ENCODE assay signal across 8 cellular contexts in the genomic region with DNA sequence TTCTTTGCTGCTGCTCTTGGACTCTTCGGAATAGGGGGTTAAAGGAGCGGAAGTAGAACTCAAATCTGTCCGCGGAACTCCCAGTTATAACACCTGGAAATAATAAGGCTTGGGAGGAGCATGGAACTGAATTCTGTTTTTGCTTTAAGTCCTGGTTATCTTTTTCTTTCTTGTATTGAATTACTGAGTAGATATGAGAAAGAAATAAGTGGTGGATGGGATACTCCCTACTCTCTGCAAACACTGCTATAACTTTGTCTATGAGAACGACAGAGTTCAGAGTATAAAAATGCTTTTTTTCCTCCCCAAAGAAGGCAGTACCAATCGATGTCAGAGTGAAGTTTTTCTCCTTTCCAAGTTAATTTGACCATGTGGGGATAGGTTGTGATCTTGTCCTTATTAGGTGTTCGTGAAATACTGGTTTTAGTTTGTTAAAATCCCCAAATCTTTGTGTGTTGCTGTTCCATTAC. TPM values are rescaled to one million over a fixed set of nuclear protein-coding genes. Genes with fewer than 3 reads are reported as not detected.
DNase-seq lines count a peak whose midpoint lies in the region; TF ChIP-seq lines count a peak whose summit lies in the region.

No MANE protein-coding gene starts in this region.

- H3K4me3 ChIP-seq in suprapubic skin: peak overlapping the region; percentile 93

- no peak for TF ChIP-seq EP300 in suprapubic skin (IDR thresholded peaks at IDR 0.05)

- H3K4me1 Mint-ChIP-seq in activated CD4-positive, alpha-beta T cell treated with anti-CD3 and anti-CD28 coated beads, Interleukin-2, amount 10 ng/mL, durations not matched to agents 24 days and 14 days: peaks cover 52% of the 10 kb centered on the region
- H3K4me1 Mint-ChIP-seq in brain: peaks cover 55% of the 10 kb centered on the region

- peak; percentile 74 for DNase-seq in activated CD4-positive, alpha-beta T cell treated with anti-CD3 and anti-CD28 coated beads, Interleukin-2, amount 10 ng/mL, durations not matched to agents 24 days and 14 days
- DNase-seq in activated CD4-positive, alpha-beta T cell treated with anti-CD3 and anti-CD28 coated beads, Interleukin-2, amount 50 U/mL, for 48 hours: no peak
- peak; percentile 28 for DNase-seq in NCI-H345 treated with DMSO at 0.1 percent for 48 hours (lab: John Stamatoyannopoulos, UW; ENCODE audit: unreplicated experiment)
- peak; percentile 48 for DNase-seq in kidney glomerular epithelial cell (lab: John Stamatoyannopoulos, UW)
- DNase-seq in suprapubic skin (ENCODE audit: low spot score in 2 of 2): no peak
- DNase-seq in OCI-M2 (lab: John Stamatoyannopoulos, UW; ENCODE audit: unreplicated experiment): no peak
- DNase-seq in SHP77 (lab: John Stamatoyannopoulos, UW): no peak

- peak overlapping the region; percentile 99 for H3K27ac ChIP-seq in suprapubic skin

- no peak for TF ChIP-seq POLR2A in suprapubic skin (IDR thresholded peaks at IDR 0.05)

- peaks cover 55% of the 10 kb centered on the region for H3K4me1 ChIP-seq in suprapubic skin

- H3K27me3 ChIP-seq in suprapubic skin: no peaks in the 10 kb centered on the region

- H3K36me3 ChIP-seq in suprapubic skin: no peaks in the 10 kb centered on the region

- no peaks in the 10 kb centered on the region for H3K27me3 Mint-ChIP-seq in activated CD4-positive, alpha-beta T cell treated with anti-CD3 and anti-CD28 coated beads, Interleukin-2, amount 10 ng/mL, durations not matched to agents 24 days and 14 days
- peaks cover 10% of the 10 kb centered on the region for H3K27me3 Mint-ChIP-seq in brain

- TF ChIP-seq CTCF in brain (conservative IDR thresholded peaks at IDR 0.05) (no peak), suprapubic skin (IDR thresholded peaks at IDR 0.05) (no peak)

- H3K36me3 Mint-ChIP-seq in activated CD4-positive, alpha-beta T cell treated with anti-CD3 and anti-CD28 coated beads, Interleukin-2, amount 10 ng/mL, durations not matched to agents 24 days and 14 days (ENCODE audit: low read depth): peaks cover 19% of the 10 kb centered on the region
- peaks cover 16% of the 10 kb centered on the region for H3K36me3 Mint-ChIP-seq in brain

- peaks cover 8% of the 10 kb centered on the region for H3K9me3 Mint-ChIP-seq in activated CD4-positive, alpha-beta T cell treated with anti-CD3 and anti-CD28 coated beads, Interleukin-2, amount 10 ng/mL, durations not matched to agents 24 days and 14 days
- peaks cover 3 to 18% (median 13%) of the 10 kb centered on the region in 5 experiments for H3K9me3 Mint-ChIP-seq in brain

- peak overlapping the region; percentile 100 for H3K4me3 Mint-ChIP-seq in activated CD4-positive, alpha-beta T cell treated with anti-CD3 and anti-CD28 coated beads, Interleukin-2, amount 10 ng/mL, durations not matched to agents 24 days and 14 days
- peak overlapping the region; percentile 94 to 100 (median 95) for H3K4me3 Mint-ChIP-seq in brain

- intact Hi-C loops in activated CD4-positive, alpha-beta T cell treated with anti-CD3 and anti-CD28 coated beads, Interleukin-2, amount 10 ng/mL, durations not matched to agents 24 days and 14 days (cut with micrococcal nuclease): no loop called here

- WGBS in suprapubic skin: 2% methylated on average over 7 of the region's 7 CpGs

- H3K9me3 ChIP-seq in suprapubic skin: peaks cover 1% of the 10 kb centered on the region

- peak overlapping the region; percentile 99 for H3K27ac Mint-ChIP-seq in activated CD4-positive, alpha-beta T cell treated with anti-CD3 and anti-CD28 coated beads, Interleukin-2, amount 10 ng/mL, durations not matched to agents 24 days and 14 days
- peak overlapping the region; percentile 86 to 100 (median 97) for H3K27ac Mint-ChIP-seq in brain

RNA-seq across cellular contexts. Expression of gene RIC1, which starts 1.2 kb away (rescaled TPM):
- 20.2 and 20.4 TPM in 2 replicates for total RNA-seq in activated CD4-positive, alpha-beta T cell treated with anti-CD3 and anti-CD28 coated beads, Interleukin-2, amount 10 ng/mL, durations not matched to agents 24 days and 14 days
- polyA plus RNA-seq in brain (ENCODE audit: insufficient read depth, low read depth, low replicate concordance): 2.2 TPM
- 10 to 100 TPM; 40.5 to 76.0 (median 43.4) TPM for total RNA-seq in suprapubic skin

Comparison
In these comparisons a context has a peak if more than half of its experiments do, and no peak if none do; other contexts are left out.
1. DNase-seq: peak in activated CD4-positive, alpha-beta T cell treated with anti-CD3 and anti-CD28 coated beads, Interleukin-2, amount 10 ng/mL, durations not matched to agents 24 days and 14 days (single experiment), NCI-H345 treated with DMSO at 0.1 percent for 48 hours (single experiment) and kidney glomerular epithelial cell (single experiment); none in activated CD4-positive, alpha-beta T cell treated with anti-CD3 and anti-CD28 coated beads, Interleukin-2, amount 50 U/mL, for 48 hours (0 of 2), suprapubic skin (0 of 2), OCI-M2 (single experiment) and SHP77 (0 of 2).